ENCODE assay signal across 9 cellular contexts in genomic region chr6:12291083-12291784, GRCh38. TPM values are rescaled to one million over a fixed set of nuclear protein-coding genes. Genes with fewer than 3 reads are reported as not detected.
DNase-seq lines count a peak whose midpoint lies in the region; TF ChIP-seq lines count a peak whose summit lies in the region.
"Had no signal": no experiment of that assay in that cellular context is flagged by ENCODE, and none has a peak within 500 bp of the region (broad histone marks: within the 10 kb centered on the region; RNA-seq: fewer than 3 reads in every experiment).

No MANE protein-coding gene starts in this region.

- DNase-seq in brain microvascular endothelial cell = no peak
- no peak for DNase-seq in lower leg skin (ENCODE audit: low spot score in 2 of 2)
- DNase-seq in tibial nerve (ENCODE audit: low spot score in 2 of 2) = no peak
- DNase-seq in NCI-H510A (lab: John Stamatoyannopoulos, UW) = no peak
- no peak for DNase-seq in GM03348 (ENCODE audit: low spot score)
- DNase-seq in A673 (ENCODE audit: low spot score) = no peak
- DNase-seq: activated naive CD4-positive, alpha-beta T cell treated with anti-CD3 and anti-CD28 coated beads for 36 hours; T-helper 9 cell had no signal

- CTCF ChIA-PET in A673 (lab: Charles Lee) = interaction anchor here (0.9 to 1.8 kb wide), 2 partner anchors 58 to 312 kb away, joined by 5 to 7 read pairs; no protein-coding TSS in a partner anchor

- no peak for TF ChIP-seq EP300 in tibial nerve (IDR thresholded peaks at IDR 0.05)

- H3K36me3 ChIP-seq in HUES64 (ENCODE audit: insufficient read depth, low read length) (peaks cover 20% of the 10 kb centered on the region; the same call in 1 of the 2 replicates), brain microvascular endothelial cell (replicated peaks) (peaks cover 15% of the 10 kb centered on the region), tibial nerve (peaks cover 0 to 3% (median 0%) of the 10 kb centered on the region in 3 donors), A673 (ENCODE audit: insufficient read depth, low read length, poor library complexity, severe bottlenecking) (no peaks in the 10 kb centered on the region)

- in situ Hi-C loops in brain microvascular endothelial cell (cut with HindIII; ENCODE audit: low pct_ligation_motif_present, low sequenced_read_pairs) = loop anchor here (25.0 kb wide), 1 partner anchor 321 kb away; no protein-coding TSS in a partner anchor

- H3K4me3 ChIP-seq in HUES64 (ENCODE audit: low read length) = peak overlapping the region; percentile 63
- peak overlapping the region; percentile 67 for H3K4me3 ChIP-seq in brain microvascular endothelial cell (ENCODE audit: low read depth, low read length)
- H3K4me3 ChIP-seq in lower leg skin (ENCODE audit: low read depth, poor library complexity, severe bottlenecking) = peak overlapping the region; percentile 16
- H3K4me3 ChIP-seq in tibial nerve = peak overlapping the region; percentile 14 to 48 (median 38)
- no peak overlapping the region for H3K4me3 ChIP-seq in A673 (ENCODE audit: low read depth, low read length, poor library complexity, severe bottlenecking)

- 40% methylated on average over 8 of the region's 12 CpGs for WGBS in HUES64
- whole genome bisulfite sequencing in lower leg skin, 2 donors = 18 to 28% methylated on average over 12 of the region's 12 CpGs
- 27 to 29% methylated on average over 11 to 12 of the region's 12 CpGs for WGBS in tibial nerve, 2 donors

- intact Hi-C loops in lower leg skin (cut with DNase I; ENCODE audit: low total_unique reads) = no loop called here
- intact Hi-C loops in A673 (cut with micrococcal nuclease; ENCODE audit: unreplicated experiment) = loop anchor here (5.0 kb wide), 2 partner anchors 139 to 311 kb away; no protein-coding TSS in a partner anchor

- no peak overlapping the region for H3K27ac ChIP-seq in HUES64 (ENCODE audit: low read depth, low read length)
- H3K27ac ChIP-seq in brain microvascular endothelial cell = no peak overlapping the region
- peak overlapping the region in 2 of 4 donors; percentile 21 to 84 for H3K27ac ChIP-seq in tibial nerve
- no peak overlapping the region for H3K27ac ChIP-seq in A673 (ENCODE audit: low read depth, low read length, poor library complexity, severe bottlenecking)

- H3K27me3 ChIP-seq in HUES64 (ENCODE audit: insufficient read depth, low read length) (peaks cover 19% of the 10 kb centered on the region), brain microvascular endothelial cell (replicated peaks) (no peaks in the 10 kb centered on the region), tibial nerve (peaks cover 0 to 22% of the 10 kb centered on the region in 2 donors), A673 (replicated peaks; ENCODE audit: insufficient read depth, low read depth, low read length, poor library complexity) (peaks cover 25% of the 10 kb centered on the region)

- peak overlapping the region; percentile 51; the same call in 1 of the 2 replicates for H3K9ac ChIP-seq in HUES64 (ENCODE audit: low read depth, low read length)

- H3K4me1 ChIP-seq in HUES64 (ENCODE audit: insufficient read depth, low read length) (peaks cover 25% of the 10 kb centered on the region), tibial nerve (peaks cover 0 to 26% (median 0%) of the 10 kb centered on the region in 4 donors), A673 (ENCODE audit: insufficient read depth, low read length, poor library complexity, severe bottlenecking) (no peaks in the 10 kb centered on the region)

- BruUV-seq in A673 (replicated peaks; lab: Mats Ljungman, UMichigan) = no TSS peak

- H3K9me3 ChIP-seq in HUES64 (ENCODE audit: insufficient read depth, low read depth, low read length) (no peaks in the 10 kb centered on the region), tibial nerve (no peaks in the 10 kb centered on the region), A673 (ENCODE audit: low read depth, low read length, poor library complexity, severe bottlenecking) (no peaks in the 10 kb centered on the region)

- TF ChIP-seq POLR2A in lower leg skin (IDR thresholded peaks at IDR 0.05) (no peak), tibial nerve (IDR thresholded peaks at IDR 0.05) (no peak)

- POLR2A ChIA-PET in A673 (lab: Charles Lee; ENCODE audit: low non-redundant PET) = no interaction called here

- TF ChIP-seq CTCF in brain microvascular endothelial cell (IDR thresholded peaks at IDR 0.05; ENCODE audit: low read depth, low read length, missing control alignments) (no peak), lower leg skin (IDR thresholded peaks at IDR 0.05) (no peak), tibial nerve (IDR thresholded peaks at IDR 0.05) (no peak), A673 (conservative IDR thresholded peaks at IDR 0.05; ENCODE audit: low read depth, low read length) (no peak)

RNA-seq across cellular contexts. Expression of gene EDN1, which starts 1.1 kb away (rescaled TPM):
- 0.65 TPM for polyA plus RNA-seq in HUES64 (2013, experiment 1 of 2)
- 1.3 TPM for polyA plus RNA-seq in HUES64 (2013, experiment 2 of 2)
- total RNA-seq in lower leg skin (10 to 100 TPM; 11.1 to 42.6 (median 15.5) TPM), tibial nerve (10 to 100 TPM; 18.2 to 48.8 (median 38.3) TPM), A673 (2021) (not detected in 2 replicates)

Comparison
In these comparisons a context has a peak if more than half of its experiments do, and no peak if none do; other contexts are left out.
1. RNA of gene EDN1, which starts 1.1 kb away (total RNA-seq): 18.2 to 48.8 TPM in tibial nerve and 11.1 to 42.6 TPM in lower leg skin; not detected in A673; every median in the first group is over 10 times any median in the second.